In genomic region chr7:129144095-129144833, GRCh38 we compare ENCODE assay signal across 8 cellular contexts. TPM values are rescaled to one million over a fixed set of nuclear protein-coding genes. Genes with fewer than 3 reads are reported as not detected.
A peak's percentile ranks its signal among the peaks of the same experiment; 100 is the strongest.
DNase-seq lines count a peak whose midpoint lies in the region; ATAC-seq and TF ChIP-seq lines count a peak whose summit lies in the region.

TSS of gene TSPAN33 (plus strand) at chr7:129144707. CDS start at chr7:129144981, 274 bp downstream.

- no peaks in the 10 kb centered on the region for H3K9me3 ChIP-seq in HUES6 (ENCODE audit: control insufficient read depth, insufficient read depth, low read depth, low read length)
- H3K9me3 ChIP-seq in Peyer's patch, result no peaks in the 10 kb centered on the region
- no peaks in the 10 kb centered on the region for H3K9me3 ChIP-seq in neural cell (ENCODE audit: low read length)

- H3K4me3 ChIP-seq in HUES6 (ENCODE audit: low read depth, low read length) (peak within 1 kb of the TSS; percentile 59), Peyer's patch (peak within 1 kb of the TSS; percentile 60 to 75 (median 65)), fibroblast of villous mesenchyme (ENCODE audit: low read depth, low read length) (peak within 1 kb of the TSS; percentile 44), neural cell (ENCODE audit: low read length) (peak within 1 kb of the TSS; percentile 69)

- H3K9me3 Mint-ChIP-seq in Calu3 (ENCODE audit: low read depth, unreplicated experiment), result no peaks in the 10 kb centered on the region
- H3K9me3 Mint-ChIP-seq in stimulated activated naive CD8-positive, alpha-beta T cell treated with anti-CD3 and anti-CD28 coated beads, Interleukin-15, Interleukin-2, amounts not matched to agents 100 ng/mL and 50 ng/mL, for 24 hours, result no peaks in the 10 kb centered on the region

- H3K36me3 ChIP-seq in HUES6 (ENCODE audit: control insufficient read depth, insufficient read depth, low read length), result no peaks in the 10 kb centered on the region
- H3K36me3 ChIP-seq in Peyer's patch, result no peaks in the 10 kb centered on the region
- no peaks in the 10 kb centered on the region for H3K36me3 ChIP-seq in neural cell (ENCODE audit: insufficient read depth, low read length)

- TF ChIP-seq CTCF in Calu3 (IDR thresholded peaks at IDR 0.05; ENCODE audit: unreplicated experiment) (no peak), Peyer's patch (IDR thresholded peaks at IDR 0.05) (no peak), fibroblast of villous mesenchyme (IDR thresholded peaks at IDR 0.05; ENCODE audit: insufficient read depth, low read depth, low read length) (no peak), neural cell (IDR thresholded peaks at IDR 0.05; ENCODE audit: poor library complexity, severe bottlenecking) (no peak)

- no TSS peak for BruUV-seq in Calu3 (replicated peaks; lab: Mats Ljungman, UMichigan)

- peaks cover 42% of the 10 kb centered on the region for H3K27me3 ChIP-seq in HUES6 (ENCODE audit: control insufficient read depth, insufficient read depth, low read length)
- no peaks in the 10 kb centered on the region for H3K27me3 ChIP-seq in Peyer's patch
- H3K27me3 ChIP-seq in neural cell (ENCODE audit: insufficient read depth, low read depth, low read length), result peaks cover 5% of the 10 kb centered on the region

- intact Hi-C loops in Calu3 (cut with micrococcal nuclease; ENCODE audit: unreplicated experiment), result no loop called here

- peaks cover 6% of the 10 kb centered on the region for H3K36me3 Mint-ChIP-seq in Calu3 (ENCODE audit: insufficient read depth, unreplicated experiment)
- no peaks in the 10 kb centered on the region for H3K36me3 Mint-ChIP-seq in stimulated activated naive CD8-positive, alpha-beta T cell treated with anti-CD3 and anti-CD28 coated beads, Interleukin-15, Interleukin-2, amounts not matched to agents 100 ng/mL and 50 ng/mL, for 24 hours (ENCODE audit: low read depth)

- H3K9ac ChIP-seq in HUES6 (ENCODE audit: low read length) (no peak within 1 kb of the TSS), neural cell (ENCODE audit: low read length) (peak within 1 kb of the TSS; percentile 39)

- H3K4me1 ChIP-seq in HUES6 (ENCODE audit: control insufficient read depth, insufficient read depth, low read length) (no peaks in the 10 kb centered on the region), Peyer's patch (peaks cover 0 to 7% (median 0%) of the 10 kb centered on the region in 4 donors)

- H3K27ac Mint-ChIP-seq in Calu3 (ENCODE audit: unreplicated experiment), result no peak within 1 kb of the TSS
- H3K27ac Mint-ChIP-seq in stimulated activated naive CD8-positive, alpha-beta T cell treated with anti-CD3 and anti-CD28 coated beads, Interleukin-15, Interleukin-2, amounts not matched to agents 100 ng/mL and 50 ng/mL, for 24 hours, result peak within 1 kb of the TSS; percentile 81

- no peak for TF ChIP-seq RAD21 in neural cell (conservative IDR thresholded peaks at IDR 0.05)

- peak within 1 kb of the TSS; percentile 62 for H3K4me2 ChIP-seq in neural cell (ENCODE audit: low read length)

- peak; percentile 76 for ATAC-seq in GM21390 (IDR thresholded peaks at IDR 0.05; ENCODE audit: unreplicated experiment)

- no peaks in the 10 kb centered on the region for H3K9me2 ChIP-seq in neural cell (ENCODE audit: insufficient read depth, low read length)

- peak; percentile 81 for DNase-seq in Calu3
- peak; percentile 81 to 91 (median 90) for DNase-seq in Peyer's patch
- peak; percentile 37 for DNase-seq in activated T-helper 9 cell treated with anti-CD3 and anti-CD28 coated beads, Interleukin-2, amount 50 U/mL, for 16 hours (ENCODE audit: low read depth)
- DNase-seq in fibroblast of villous mesenchyme (ENCODE audit: low read depth), result peak; percentile 61

- H3K27ac ChIP-seq in HUES6 (ENCODE audit: low read depth, low read length) (no peak within 1 kb of the TSS), Peyer's patch (peak within 1 kb of the TSS; percentile 58 to 88 (median 62)), neural cell (ENCODE audit: low read length) (no peak within 1 kb of the TSS)

- TF ChIP-seq POLR2A in Peyer's patch (IDR thresholded peaks at IDR 0.05), result no peak

- CTCF ChIA-PET in Calu3 (lab: Charles Lee), result interaction anchor here (1.8 kb wide), 1 partner anchor 19 kb away, joined by 9 read pairs; no protein-coding TSS in a partner anchor

- no peak for TF ChIP-seq EP300 in neural cell (conservative IDR thresholded peaks at IDR 0.05; ENCODE audit: poor library complexity, severe bottlenecking)

- peaks cover 29% of the 10 kb centered on the region for H3K27me3 Mint-ChIP-seq in Calu3 (ENCODE audit: unreplicated experiment)
- peaks cover 20% of the 10 kb centered on the region for H3K27me3 Mint-ChIP-seq in stimulated activated naive CD8-positive, alpha-beta T cell treated with anti-CD3 and anti-CD28 coated beads, Interleukin-15, Interleukin-2, amounts not matched to agents 100 ng/mL and 50 ng/mL, for 24 hours

- no peaks in the 10 kb centered on the region for H3K79me2 ChIP-seq in neural cell (replicated peaks; ENCODE audit: insufficient read depth, low read length)

- peaks cover 9% of the 10 kb centered on the region for H3K4me1 Mint-ChIP-seq in Calu3 (ENCODE audit: low read depth, unreplicated experiment)
- H3K4me1 Mint-ChIP-seq in stimulated activated naive CD8-positive, alpha-beta T cell treated with anti-CD3 and anti-CD28 coated beads, Interleukin-15, Interleukin-2, amounts not matched to agents 100 ng/mL and 50 ng/mL, for 24 hours (ENCODE audit: low read depth), result peaks cover 25% of the 10 kb centered on the region

- no peaks in the 10 kb centered on the region for H3F3A ChIP-seq in neural cell (ENCODE audit: insufficient read depth, low read length, poor library complexity, severe bottlenecking)

- H3K4me3 Mint-ChIP-seq in Calu3 (ENCODE audit: low read depth, unreplicated experiment), result peak within 1 kb of the TSS; percentile 73
- H3K4me3 Mint-ChIP-seq in stimulated activated naive CD8-positive, alpha-beta T cell treated with anti-CD3 and anti-CD28 coated beads, Interleukin-15, Interleukin-2, amounts not matched to agents 100 ng/mL and 50 ng/mL, for 24 hours, result peak within 1 kb of the TSS; percentile 90

- H2AFZ ChIP-seq in neural cell (ENCODE audit: low read depth, low read length), result no peak within 1 kb of the TSS

- no peaks in the 10 kb centered on the region for H4K20me1 ChIP-seq in neural cell (ENCODE audit: insufficient read depth)

TF ChIP-seq in neural cell, 6 proteins besides CTCF, POLR2A, EP300 and RAD21:
- TF ChIP-seq MXI1 (conservative IDR thresholded peaks at IDR 0.05; ENCODE audit: poor library complexity, severe bottlenecking) (peak; percentile 47), REST (IDR thresholded peaks at IDR 0.05; ENCODE audit: borderline replicate concordance) (no peak)

RNA-seq across cellular contexts. Expression of gene TSPAN33, which starts in this region (rescaled TPM):
- 12.4 and 13.4 TPM in 2 replicates for total RNA-seq in Calu3 (2022)
- total RNA-seq in Peyer's patch, result 10 to 100 TPM in 1 of 4 donors, 1 to 10 TPM in 3; 1.0 to 28.9 (median 3.5) TPM
- total RNA-seq in fibroblast of villous mesenchyme, result 0.32 and 0.43 TPM in 2 replicates
- 1.7 and 2.5 TPM in 2 replicates for polyA plus RNA-seq in neural cell
- polyA minus RNA-seq in neural cell, result 2.4 and 4.4 TPM in 2 replicates

Comparison
In these comparisons a context has a peak if more than half of its experiments do, and no peak if none do; other contexts are left out.
1. Peak in DNase-seq and H3K4me3 ChIP-seq in fibroblast of villous mesenchyme; RNA of the gene not detected or under 1 TPM.
2. DNase-seq: peak in every context shown above with its lines; median percentile 90 in Peyer's patch; 81 in Calu3; 61 in fibroblast of villous mesenchyme; 37 in activated T-helper 9 cell treated with anti-CD3 and anti-CD28 coated beads, Interleukin-2, amount 50 U/mL, for 16 hours.
3. H3K27ac ChIP-seq: peak in Peyer's patch (4 of 4); none in HUES6 (single experiment) and neural cell (single experiment).
4. Peak in every context shown above with its lines, with median percentiles within 50 percentile points of each other: H3K4me3 ChIP-seq.